In genomic region chr10:117137031-117137910, GRCh38 we compare ENCODE assay signal across 10 cellular contexts. TPM values are rescaled to one million over a fixed set of nuclear protein-coding genes. Genes with fewer than 3 reads are reported as not detected.
DNase-seq lines count a peak whose midpoint lies in the region; ATAC-seq, FAIRE-seq and TF ChIP-seq lines count a peak whose summit lies in the region.
"Had no signal": no experiment of that assay in that cellular context is flagged by ENCODE, and none has a peak within 500 bp of the region (broad histone marks: within the 10 kb centered on the region; RNA-seq: fewer than 3 reads in every experiment).

No MANE protein-coding gene starts in this region.

- TF ChIP-seq CTCF in WTC11 (IDR thresholded peaks at IDR 0.05): no peak

- CTCF ChIA-PET in WTC11 (lab: Charles Lee): interaction anchor here (1.1 to 5.7 kb wide), 3 partner anchors 25 to 38 kb away, joined by 4 to 72 read pairs (median 31); no protein-coding TSS in a partner anchor

- POLR2A ChIA-PET in WTC11 (lab: Charles Lee): interaction anchor here (0.9 kb wide), 1 partner anchor 1458 kb away, joined by 8 read pairs; the partner anchor contains the start of gene PRLHR

- no peaks in the 10 kb centered on the region for H3K36me3 ChIP-seq in iPS-15b (ENCODE audit: control insufficient read depth, insufficient read depth, low read length)
- H3K36me3 ChIP-seq in small intestine (ENCODE audit: control insufficient read depth in 2 of 2, insufficient read depth in 2 of 2, low read length in 2 of 2): no peaks in the 10 kb centered on the region

- H3K27me3 Mint-ChIP-seq in WTC11 (ENCODE audit: low read depth): peaks cover 96% of the 10 kb centered on the region

- ATAC-seq in WTC11: peak; percentile 5

- peak overlapping the region; percentile 35 for H3K4me3 ChIP-seq in iPS-15b (ENCODE audit: low read depth, low read length)
- H3K4me3 ChIP-seq in small intestine (ENCODE audit: low read depth in 1 of 2, low read length in 2 of 2): peak overlapping the region; percentile 8 to 13

- no peaks in the 10 kb centered on the region; the same call in 1 of the 2 replicates for H3K36me3 Mint-ChIP-seq in WTC11

- no peak overlapping the region for H3K27ac Mint-ChIP-seq in WTC11

- DNase-seq in DMS153 treated with DMSO at 0.1 percent for 48 hours (lab: John Stamatoyannopoulos, UW; ENCODE audit: unreplicated experiment) (peak; percentile 5), DMS153 (lab: John Stamatoyannopoulos, UW) (no peak), WTC11 (ENCODE audit: low spot score) (peak; percentile 60), small intestine (peak; percentile 5), NCI-H1694 treated with DMSO at 0.1 percent for 48 hours (lab: John Stamatoyannopoulos, UW) (no peak), NCI-H2107 treated with DMSO at 0.1 percent for 48 hours (lab: John Stamatoyannopoulos, UW; ENCODE audit: unreplicated experiment) (no peak), UCSD-AML1 (lab: John Stamatoyannopoulos, UW; ENCODE audit: unreplicated experiment) (no peak)

- H3K9ac ChIP-seq in iPS-15b (ENCODE audit: low read depth, low read length): no peak overlapping the region

- peak overlapping the region; percentile 67 for H3K4me3 Mint-ChIP-seq in WTC11

- H3K4me1 Mint-ChIP-seq in WTC11: peaks cover 54% of the 10 kb centered on the region

- H3K9me3 ChIP-seq in iPS-15b (ENCODE audit: control insufficient read depth, insufficient read depth, low read length) (no peaks in the 10 kb centered on the region), small intestine (ENCODE audit: control insufficient read depth, low read depth) (no peaks in the 10 kb centered on the region)

- H3K27ac ChIP-seq in small intestine (ENCODE audit: low read depth in 1 of 2, low read length in 1 of 2): no peak overlapping the region
- H3K27ac ChIP-seq: 22Rv1, HL-60 had no signal

- FAIRE-seq in small intestine (lab: Jason Lieb, UNC): no peak

- H3K27me3 ChIP-seq in iPS-15b (ENCODE audit: control insufficient read depth, insufficient read depth, low read length) (peaks cover 96% of the 10 kb centered on the region), small intestine (ENCODE audit: control insufficient read depth in 2 of 2, insufficient read depth in 2 of 2, low read length in 2 of 2) (peaks cover 34 to 72% of the 10 kb centered on the region in 2 donors)

- peaks cover 2% of the 10 kb centered on the region for H3K4me1 ChIP-seq in iPS-15b (ENCODE audit: control insufficient read depth, insufficient read depth, low read length)
- H3K4me1 ChIP-seq in small intestine (ENCODE audit: control insufficient read depth in 2 of 2, insufficient read depth in 1 of 2, low read depth in 1 of 2, low read length in 1 of 2): peaks cover 0 to 2% of the 10 kb centered on the region in 2 donors

- 2 to 4% (median 2%) methylated on average over 72 to 98 of the region's 98 CpGs for WGBS in small intestine, 3 donors

- H3K9me3 Mint-ChIP-seq in WTC11: no peaks in the 10 kb centered on the region

TF ChIP-seq in WTC11, 78 proteins besides CTCF, POLR2A, EP300 and RAD21:
- TF ChIP-seq TEAD4 (CRISPR knock-in tag; IDR thresholded peaks at IDR 0.05): no peak
- peak; percentile 77 for TF ChIP-seq ZNF423 (CRISPR knock-in tag; IDR thresholded peaks at IDR 0.05)

RNA-seq across cellular contexts. Expression of gene VAX1, which starts 0.8 kb away (rescaled TPM):
- total RNA-seq in WTC11 (2021): 0.04 TPM in 1 of 3 replicates, not detected in the others
- not detected for polyA plus RNA-seq in small intestine

Comparison
In these comparisons a context has a peak if more than half of its experiments do, and no peak if none do; other contexts are left out.
1. DNase-seq: peak in DMS153 treated with DMSO at 0.1 percent for 48 hours (single experiment), WTC11 (single experiment) and small intestine (single experiment); none in DMS153 (single experiment), NCI-H1694 treated with DMSO at 0.1 percent for 48 hours (single experiment), NCI-H2107 treated with DMSO at 0.1 percent for 48 hours (single experiment) and UCSD-AML1 (single experiment).